Comparison of ENCODE assay signal across 8 cellular contexts in genomic region chr10:12130237-12130872, GRCh38. TPM values are rescaled to one million over a fixed set of nuclear protein-coding genes. Genes with fewer than 3 reads are reported as not detected.
DNase-seq lines count a peak whose midpoint lies in the region; ATAC-seq and TF ChIP-seq lines count a peak whose summit lies in the region.

No MANE protein-coding gene starts in this region.

- peaks cover 16% of the 10 kb centered on the region for H3K79me2 ChIP-seq in neural cell (replicated peaks; ENCODE audit: insufficient read depth, low read length)

- peaks cover 24% of the 10 kb centered on the region for H3K36me3 Mint-ChIP-seq in activated T-helper 2 cell treated with anti-CD3 and anti-CD28 coated beads, Interferon-gamma antibody, Interleukin-2, Interleukin-4, amounts not matched to agents 10 μg/mL and 5 μg/mL and 100 μg/mL, durations not matched to agents 14 hours and 24 hours and 36 hours (ENCODE audit: low read depth)

- no peak for TF ChIP-seq RAD21 in neural cell (conservative IDR thresholded peaks at IDR 0.05)

- H3K27me3 ChIP-seq in neural cell (ENCODE audit: insufficient read depth, low read depth, low read length): no peaks in the 10 kb centered on the region

- H3K27ac ChIP-seq in neural cell (ENCODE audit: low read length): peak overlapping the region; percentile 65

- peak overlapping the region; percentile 59 for H2AFZ ChIP-seq in neural cell (ENCODE audit: low read depth, low read length)

- H3K27ac Mint-ChIP-seq in activated T-helper 2 cell treated with anti-CD3 and anti-CD28 coated beads, Interferon-gamma antibody, Interleukin-2, Interleukin-4, amounts not matched to agents 10 μg/mL and 5 μg/mL and 100 μg/mL, durations not matched to agents 14 hours and 24 hours and 36 hours: peak overlapping the region; percentile 71

- peak; percentile 30 for DNase-seq in CD1c-positive myeloid dendritic cell (ENCODE audit: extremely low spot score)
- peak; percentile 70 for DNase-seq in NCI-H69 (lab: John Stamatoyannopoulos, UW)
- DNase-seq in activated T-helper 2 cell treated with anti-CD3 and anti-CD28 coated beads, Interferon-gamma antibody, Interleukin-2, Interleukin-4, amounts not matched to agents 10 μg/mL and 5 μg/mL and 100 μg/mL, durations not matched to agents 14 hours and 24 hours and 36 hours (ENCODE audit: low spot score): no peak
- peak; percentile 69 for DNase-seq in fibroblast of villous mesenchyme (ENCODE audit: low read depth)
- DNase-seq in cerebellar nuclear complex (lab: John Stamatoyannopoulos, UW): no peak

- H3K4me3 ChIP-seq in fibroblast of villous mesenchyme (ENCODE audit: low read depth, low read length) (peak overlapping the region; percentile 88), neural cell (ENCODE audit: low read length) (peak overlapping the region; percentile 81)

- H3K9me3 ChIP-seq in neural cell (ENCODE audit: low read length): no peaks in the 10 kb centered on the region

- intact Hi-C loops in activated T-helper 2 cell treated with anti-CD3 and anti-CD28 coated beads, Interferon-gamma antibody, Interleukin-2, Interleukin-4, amounts not matched to agents 10 μg/mL and 5 μg/mL and 100 μg/mL, durations not matched to agents 14 hours and 24 hours and 36 hours (cut with micrococcal nuclease): loop anchor here (1.0 kb wide), 1 partner anchor 62 kb away; the partner anchor contains the start of gene DHTKD1

- no peaks in the 10 kb centered on the region for H3K27me3 Mint-ChIP-seq in activated T-helper 2 cell treated with anti-CD3 and anti-CD28 coated beads, Interferon-gamma antibody, Interleukin-2, Interleukin-4, amounts not matched to agents 10 μg/mL and 5 μg/mL and 100 μg/mL, durations not matched to agents 14 hours and 24 hours and 36 hours (ENCODE audit: low read depth)

- H3K9me2 ChIP-seq in neural cell (ENCODE audit: insufficient read depth, low read length): no peaks in the 10 kb centered on the region

- peaks cover 25% of the 10 kb centered on the region for H3K4me1 Mint-ChIP-seq in activated T-helper 2 cell treated with anti-CD3 and anti-CD28 coated beads, Interferon-gamma antibody, Interleukin-2, Interleukin-4, amounts not matched to agents 10 μg/mL and 5 μg/mL and 100 μg/mL, durations not matched to agents 14 hours and 24 hours and 36 hours (ENCODE audit: low read depth)

- no peak for TF ChIP-seq EP300 in neural cell (conservative IDR thresholded peaks at IDR 0.05; ENCODE audit: poor library complexity, severe bottlenecking)

- H3K9me3 Mint-ChIP-seq in activated T-helper 2 cell treated with anti-CD3 and anti-CD28 coated beads, Interferon-gamma antibody, Interleukin-2, Interleukin-4, amounts not matched to agents 10 μg/mL and 5 μg/mL and 100 μg/mL, durations not matched to agents 14 hours and 24 hours and 36 hours: no peaks in the 10 kb centered on the region

- TF ChIP-seq CTCF in fibroblast of villous mesenchyme (IDR thresholded peaks at IDR 0.05; ENCODE audit: insufficient read depth, low read depth, low read length) (peak; percentile 58), neural cell (IDR thresholded peaks at IDR 0.05; ENCODE audit: poor library complexity, severe bottlenecking) (peak; percentile 62)

- no peaks in the 10 kb centered on the region for H4K20me1 ChIP-seq in neural cell (ENCODE audit: insufficient read depth)

- peak; percentile 57 for ATAC-seq in GM18517 (IDR thresholded peaks at IDR 0.05; ENCODE audit: unreplicated experiment)
- ATAC-seq in HG03159 (IDR thresholded peaks at IDR 0.05; ENCODE audit: unreplicated experiment): peak; percentile 48

- peak overlapping the region; percentile 80 for H3K9ac ChIP-seq in neural cell (ENCODE audit: low read length)

- H3F3A ChIP-seq in neural cell (ENCODE audit: insufficient read depth, low read length, poor library complexity, severe bottlenecking): no peaks in the 10 kb centered on the region

- H3K4me3 Mint-ChIP-seq in activated T-helper 2 cell treated with anti-CD3 and anti-CD28 coated beads, Interferon-gamma antibody, Interleukin-2, Interleukin-4, amounts not matched to agents 10 μg/mL and 5 μg/mL and 100 μg/mL, durations not matched to agents 14 hours and 24 hours and 36 hours (ENCODE audit: low read depth): peak overlapping the region; percentile 87

- no peaks in the 10 kb centered on the region for H3K36me3 ChIP-seq in neural cell (ENCODE audit: insufficient read depth, low read length)

- peak overlapping the region; percentile 69 for H3K4me2 ChIP-seq in neural cell (ENCODE audit: low read length)

TF ChIP-seq in neural cell, 6 proteins besides CTCF, POLR2A, EP300 and RAD21:
- TF ChIP-seq TAF1 (IDR thresholded peaks at IDR 0.05; ENCODE audit: low read depth): no peak
- no peak for TF ChIP-seq MXI1 (conservative IDR thresholded peaks at IDR 0.05; ENCODE audit: poor library complexity, severe bottlenecking)
- no peak for TF ChIP-seq SMC3 (conservative IDR thresholded peaks at IDR 0.05; ENCODE audit: poor library complexity)
- no peak for TF ChIP-seq POLR2AphosphoS5 (IDR thresholded peaks at IDR 0.05)
- TF ChIP-seq REST (IDR thresholded peaks at IDR 0.05; ENCODE audit: borderline replicate concordance): no peak
- no peak for TF ChIP-seq EZH2 (IDR thresholded peaks at IDR 0.05; ENCODE audit: borderline replicate concordance, insufficient read depth, low read length, poor library complexity, severe bottlenecking)

RNA-seq across cellular contexts. Expression of gene SEC61A2, which starts 0.9 kb away (rescaled TPM):
- total RNA-seq in activated T-helper 2 cell treated with anti-CD3 and anti-CD28 coated beads, Interferon-gamma antibody, Interleukin-2, Interleukin-4, amounts not matched to agents 10 μg/mL and 5 μg/mL and 100 μg/mL, durations not matched to agents 14 hours and 24 hours and 36 hours: 14.8 and 17.5 TPM in 2 replicates
- 12.9 and 16.0 TPM in 2 replicates for total RNA-seq in fibroblast of villous mesenchyme
- 75.4 and 83.1 TPM in 2 replicates for polyA plus RNA-seq in neural cell
- polyA minus RNA-seq in neural cell: 68.2 and 82.7 TPM in 2 replicates

Comparison
In these comparisons a context has a peak if more than half of its experiments do, and no peak if none do; other contexts are left out.
1. DNase-seq: peak in CD1c-positive myeloid dendritic cell (single experiment), NCI-H69 (single experiment) and fibroblast of villous mesenchyme (single experiment); none in activated T-helper 2 cell treated with anti-CD3 and anti-CD28 coated beads, Interferon-gamma antibody, Interleukin-2, Interleukin-4, amounts not matched to agents 10 μg/mL and 5 μg/mL and 100 μg/mL, durations not matched to agents 14 hours and 24 hours and 36 hours (single experiment) and cerebellar nuclear complex (0 of 2).